1 cellular context compared by ENCODE assay signal in the genomic region with DNA sequence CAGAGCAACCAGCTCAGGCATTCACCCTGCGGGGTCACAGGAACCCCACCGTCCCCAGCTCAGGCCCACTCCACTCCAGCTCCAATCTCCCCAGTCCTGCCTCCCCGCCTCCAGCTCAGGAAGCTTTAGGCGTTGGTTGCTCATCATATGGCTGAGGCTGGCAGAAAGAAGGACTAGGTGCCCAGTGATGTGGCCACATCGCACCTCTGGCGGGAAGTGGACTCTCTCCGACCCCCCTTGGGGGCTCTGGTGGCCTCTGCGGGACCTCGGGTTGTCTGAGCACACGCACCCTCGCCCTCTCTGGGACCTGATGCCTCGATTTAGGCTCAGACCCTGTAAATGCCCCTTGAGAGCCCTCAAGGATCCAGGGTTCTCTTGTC.
TF ChIP-seq lines count a peak whose summit lies in the region.

No MANE protein-coding gene starts in this region.

TF ChIP-seq in HepG2, 621 proteins besides CTCF, POLR2A, EP300 and RAD21:
- no peak for TF ChIP-seq NRL (CRISPR knock-in tag; IDR thresholded peaks at IDR 0.05; ENCODE audit: borderline replicate concordance)
- TF ChIP-seq, protein P1, sequence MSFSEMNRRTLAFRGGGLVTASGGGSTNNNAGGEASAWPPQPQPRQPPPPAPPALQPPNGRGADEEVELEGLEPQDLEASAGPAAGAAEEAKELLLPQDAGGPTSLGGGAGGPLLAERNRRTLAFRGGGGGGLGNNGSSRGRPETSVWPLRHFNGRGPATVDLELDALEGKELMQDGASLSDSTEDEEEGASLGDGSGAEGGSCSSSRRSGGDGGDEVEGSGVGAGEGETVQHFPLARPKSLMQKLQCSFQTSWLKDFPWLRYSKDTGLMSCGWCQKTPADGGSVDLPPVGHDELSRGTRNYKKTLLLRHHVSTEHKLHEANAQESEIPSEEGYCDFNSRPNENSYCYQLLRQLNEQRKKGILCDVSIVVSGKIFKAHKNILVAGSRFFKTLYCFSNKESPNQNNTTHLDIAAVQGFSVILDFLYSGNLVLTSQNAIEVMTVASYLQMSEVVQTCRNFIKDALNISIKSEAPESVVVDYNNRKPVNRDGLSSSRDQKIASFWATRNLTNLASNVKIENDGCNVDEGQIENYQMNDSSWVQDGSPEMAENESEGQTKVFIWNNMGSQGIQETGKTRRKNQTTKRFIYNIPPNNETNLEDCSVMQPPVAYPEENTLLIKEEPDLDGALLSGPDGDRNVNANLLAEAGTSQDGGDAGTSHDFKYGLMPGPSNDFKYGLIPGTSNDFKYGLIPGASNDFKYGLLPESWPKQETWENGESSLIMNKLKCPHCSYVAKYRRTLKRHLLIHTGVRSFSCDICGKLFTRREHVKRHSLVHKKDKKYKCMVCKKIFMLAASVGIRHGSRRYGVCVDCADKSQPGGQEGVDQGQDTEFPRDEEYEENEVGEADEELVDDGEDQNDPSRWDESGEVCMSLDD (CRISPR knock-in tag; IDR thresholded peaks at IDR 0.05; ENCODE audit: borderline replicate concordance): no peak
- TF ChIP-seq, protein P2, sequence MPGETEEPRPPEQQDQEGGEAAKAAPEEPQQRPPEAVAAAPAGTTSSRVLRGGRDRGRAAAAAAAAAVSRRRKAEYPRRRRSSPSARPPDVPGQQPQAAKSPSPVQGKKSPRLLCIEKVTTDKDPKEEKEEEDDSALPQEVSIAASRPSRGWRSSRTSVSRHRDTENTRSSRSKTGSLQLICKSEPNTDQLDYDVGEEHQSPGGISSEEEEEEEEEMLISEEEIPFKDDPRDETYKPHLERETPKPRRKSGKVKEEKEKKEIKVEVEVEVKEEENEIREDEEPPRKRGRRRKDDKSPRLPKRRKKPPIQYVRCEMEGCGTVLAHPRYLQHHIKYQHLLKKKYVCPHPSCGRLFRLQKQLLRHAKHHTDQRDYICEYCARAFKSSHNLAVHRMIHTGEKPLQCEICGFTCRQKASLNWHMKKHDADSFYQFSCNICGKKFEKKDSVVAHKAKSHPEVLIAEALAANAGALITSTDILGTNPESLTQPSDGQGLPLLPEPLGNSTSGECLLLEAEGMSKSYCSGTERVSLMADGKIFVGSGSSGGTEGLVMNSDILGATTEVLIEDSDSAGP (CRISPR knock-in tag; IDR thresholded peaks at IDR 0.05; ENCODE audit: borderline replicate concordance): 0 out of 2 replicates have a peak, but pooled peaks have one; percentile 34
- TF ChIP-seq PAF1 (CRISPR knock-in tag; IDR thresholded peaks at IDR 0.05): no peak
- peak; percentile 30; the same call in 1 of the 2 replicates for TF ChIP-seq KDM5B (CRISPR knock-in tag; IDR thresholded peaks at IDR 0.05; ENCODE audit: borderline replicate concordance)
- TF ChIP-seq HES4 (CRISPR knock-in tag; IDR thresholded peaks at IDR 0.05; ENCODE audit: borderline replicate concordance): no peak
- TF ChIP-seq, protein P3, sequence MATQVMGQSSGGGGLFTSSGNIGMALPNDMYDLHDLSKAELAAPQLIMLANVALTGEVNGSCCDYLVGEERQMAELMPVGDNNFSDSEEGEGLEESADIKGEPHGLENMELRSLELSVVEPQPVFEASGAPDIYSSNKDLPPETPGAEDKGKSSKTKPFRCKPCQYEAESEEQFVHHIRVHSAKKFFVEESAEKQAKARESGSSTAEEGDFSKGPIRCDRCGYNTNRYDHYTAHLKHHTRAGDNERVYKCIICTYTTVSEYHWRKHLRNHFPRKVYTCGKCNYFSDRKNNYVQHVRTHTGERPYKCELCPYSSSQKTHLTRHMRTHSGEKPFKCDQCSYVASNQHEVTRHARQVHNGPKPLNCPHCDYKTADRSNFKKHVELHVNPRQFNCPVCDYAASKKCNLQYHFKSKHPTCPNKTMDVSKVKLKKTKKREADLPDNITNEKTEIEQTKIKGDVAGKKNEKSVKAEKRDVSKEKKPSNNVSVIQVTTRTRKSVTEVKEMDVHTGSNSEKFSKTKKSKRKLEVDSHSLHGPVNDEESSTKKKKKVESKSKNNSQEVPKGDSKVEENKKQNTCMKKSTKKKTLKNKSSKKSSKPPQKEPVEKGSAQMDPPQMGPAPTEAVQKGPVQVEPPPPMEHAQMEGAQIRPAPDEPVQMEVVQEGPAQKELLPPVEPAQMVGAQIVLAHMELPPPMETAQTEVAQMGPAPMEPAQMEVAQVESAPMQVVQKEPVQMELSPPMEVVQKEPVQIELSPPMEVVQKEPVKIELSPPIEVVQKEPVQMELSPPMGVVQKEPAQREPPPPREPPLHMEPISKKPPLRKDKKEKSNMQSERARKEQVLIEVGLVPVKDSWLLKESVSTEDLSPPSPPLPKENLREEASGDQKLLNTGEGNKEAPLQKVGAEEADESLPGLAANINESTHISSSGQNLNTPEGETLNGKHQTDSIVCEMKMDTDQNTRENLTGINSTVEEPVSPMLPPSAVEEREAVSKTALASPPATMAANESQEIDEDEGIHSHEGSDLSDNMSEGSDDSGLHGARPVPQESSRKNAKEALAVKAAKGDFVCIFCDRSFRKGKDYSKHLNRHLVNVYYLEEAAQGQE (IDR thresholded peaks at IDR 0.05; ENCODE audit: borderline replicate concordance in 1 of 2, low read depth in 1 of 2, low read length in 2 of 2): no peak
- TF ChIP-seq ZFX (CRISPR knock-in tag; IDR thresholded peaks at IDR 0.05; ENCODE audit: low read depth): 0 out of 2 replicates have a peak, but pooled peaks have one; percentile 9
- no peak for TF ChIP-seq MTF2 (CRISPR knock-in tag; IDR thresholded peaks at IDR 0.05; ENCODE audit: borderline replicate concordance)
- TF ChIP-seq, protein P4, sequence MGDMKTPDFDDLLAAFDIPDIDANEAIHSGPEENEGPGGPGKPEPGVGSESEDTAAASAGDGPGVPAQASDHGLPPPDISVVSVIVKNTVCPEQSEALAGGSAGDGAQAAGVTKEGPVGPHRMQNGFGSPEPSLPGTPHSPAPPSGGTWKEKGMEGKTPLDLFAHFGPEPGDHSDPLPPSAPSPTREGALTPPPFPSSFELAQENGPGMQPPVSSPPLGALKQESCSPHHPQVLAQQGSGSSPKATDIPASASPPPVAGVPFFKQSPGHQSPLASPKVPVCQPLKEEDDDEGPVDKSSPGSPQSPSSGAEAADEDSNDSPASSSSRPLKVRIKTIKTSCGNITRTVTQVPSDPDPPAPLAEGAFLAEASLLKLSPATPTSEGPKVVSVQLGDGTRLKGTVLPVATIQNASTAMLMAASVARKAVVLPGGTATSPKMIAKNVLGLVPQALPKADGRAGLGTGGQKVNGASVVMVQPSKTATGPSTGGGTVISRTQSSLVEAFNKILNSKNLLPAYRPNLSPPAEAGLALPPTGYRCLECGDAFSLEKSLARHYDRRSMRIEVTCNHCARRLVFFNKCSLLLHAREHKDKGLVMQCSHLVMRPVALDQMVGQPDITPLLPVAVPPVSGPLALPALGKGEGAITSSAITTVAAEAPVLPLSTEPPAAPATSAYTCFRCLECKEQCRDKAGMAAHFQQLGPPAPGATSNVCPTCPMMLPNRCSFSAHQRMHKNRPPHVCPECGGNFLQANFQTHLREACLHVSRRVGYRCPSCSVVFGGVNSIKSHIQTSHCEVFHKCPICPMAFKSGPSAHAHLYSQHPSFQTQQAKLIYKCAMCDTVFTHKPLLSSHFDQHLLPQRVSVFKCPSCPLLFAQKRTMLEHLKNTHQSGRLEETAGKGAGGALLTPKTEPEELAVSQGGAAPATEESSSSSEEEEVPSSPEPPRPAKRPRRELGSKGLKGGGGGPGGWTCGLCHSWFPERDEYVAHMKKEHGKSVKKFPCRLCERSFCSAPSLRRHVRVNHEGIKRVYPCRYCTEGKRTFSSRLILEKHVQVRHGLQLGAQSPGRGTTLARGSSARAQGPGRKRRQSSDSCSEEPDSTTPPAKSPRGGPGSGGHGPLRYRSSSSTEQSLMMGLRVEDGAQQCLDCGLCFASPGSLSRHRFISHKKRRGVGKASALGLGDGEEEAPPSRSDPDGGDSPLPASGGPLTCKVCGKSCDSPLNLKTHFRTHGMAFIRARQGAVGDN (CRISPR knock-in tag; IDR thresholded peaks at IDR 0.05): 0 out of 2 replicates have a peak, but pooled peaks have one; percentile 25
- TF ChIP-seq REXO4 (CRISPR knock-in tag; IDR thresholded peaks at IDR 0.05; ENCODE audit: borderline replicate concordance): no peak
- TF ChIP-seq, protein P5, sequence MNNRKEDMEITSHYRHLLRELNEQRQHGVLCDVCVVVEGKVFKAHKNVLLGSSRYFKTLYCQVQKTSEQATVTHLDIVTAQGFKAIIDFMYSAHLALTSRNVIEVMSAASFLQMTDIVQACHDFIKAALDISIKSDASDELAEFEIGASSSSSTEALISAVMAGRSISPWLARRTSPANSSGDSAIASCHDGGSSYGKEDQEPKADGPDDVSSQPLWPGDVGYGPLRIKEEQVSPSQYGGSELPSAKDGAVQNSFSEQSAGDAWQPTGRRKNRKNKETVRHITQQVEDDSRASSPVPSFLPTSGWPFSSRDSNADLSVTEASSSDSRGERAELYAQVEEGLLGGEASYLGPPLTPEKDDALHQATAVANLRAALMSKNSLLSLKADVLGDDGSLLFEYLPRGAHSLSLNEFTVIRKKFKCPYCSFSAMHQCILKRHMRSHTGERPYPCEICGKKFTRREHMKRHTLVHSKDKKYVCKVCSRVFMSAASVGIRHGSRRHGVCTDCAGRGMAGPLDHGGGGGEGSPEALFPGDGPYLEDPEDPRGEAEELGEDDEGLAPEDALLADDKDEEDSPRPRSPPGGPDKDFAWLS (CRISPR knock-in tag; IDR thresholded peaks at IDR 0.05; ENCODE audit: borderline replicate concordance): no peak
- no peak for TF ChIP-seq NCOA2 (CRISPR knock-in tag; IDR thresholded peaks at IDR 0.05)
- TF ChIP-seq SMAD9 (CRISPR knock-in tag; IDR thresholded peaks at IDR 0.05): no peak
- TF ChIP-seq PHB2 (IDR thresholded peaks at IDR 0.05; ENCODE audit: partially characterized antibody): no peak
- peak; percentile 65; the same call in 1 of the 2 replicates for TF ChIP-seq MTA1 (CRISPR knock-in tag; IDR thresholded peaks at IDR 0.05; ENCODE audit: borderline replicate concordance)
- TF ChIP-seq TGIF2 (CRISPR knock-in tag; IDR thresholded peaks at IDR 0.05): no peak
- no peak for TF ChIP-seq ELF4 (CRISPR knock-in tag; IDR thresholded peaks at IDR 0.05; ENCODE audit: borderline replicate concordance)
- TF ChIP-seq HMG20B (CRISPR knock-in tag; conservative IDR thresholded peaks at IDR 0.05): no peak
- TF ChIP-seq DR1 (CRISPR knock-in tag; IDR thresholded peaks at IDR 0.05): no peak
- TF ChIP-seq ASH2L (IDR thresholded peaks at IDR 0.05; ENCODE audit: insufficient read length, low read depth, low read length): no peak
- TF ChIP-seq IKZF1 (IDR thresholded peaks at IDR 0.05): no peak
- TF ChIP-seq ZNF468 (CRISPR knock-in tag; IDR thresholded peaks at IDR 0.05): no peak
- TF ChIP-seq MATR3 (CRISPR knock-in tag; IDR thresholded peaks at IDR 0.05): no peak
- 0 out of 2 replicates have a peak, but pooled peaks have one; percentile 57 for TF ChIP-seq PRMT3 (CRISPR knock-in tag; IDR thresholded peaks at IDR 0.05; ENCODE audit: borderline replicate concordance, low read depth)
- TF ChIP-seq ZNF431 (CRISPR knock-in tag; IDR thresholded peaks at IDR 0.05; ENCODE audit: borderline replicate concordance, low read depth): no peak
- no peak for TF ChIP-seq ZNF329 (CRISPR knock-in tag; IDR thresholded peaks at IDR 0.05; ENCODE audit: low read depth)
- TF ChIP-seq ZNF343 (CRISPR knock-in tag; IDR thresholded peaks at IDR 0.05): no peak
- TF ChIP-seq CAMTA2 (CRISPR knock-in tag; IDR thresholded peaks at IDR 0.05; ENCODE audit: borderline replicate concordance): no peak
- TF ChIP-seq ZNF350 (CRISPR knock-in tag; IDR thresholded peaks at IDR 0.05; ENCODE audit: borderline replicate concordance, low read depth): no peak
- TF ChIP-seq HOXA5 (CRISPR knock-in tag; IDR thresholded peaks at IDR 0.05): no peak
- TF ChIP-seq MAFF (IDR thresholded peaks at IDR 0.05; ENCODE audit: low read depth, low read length): no peak
- no peak for TF ChIP-seq SRY (CRISPR knock-in tag; IDR thresholded peaks at IDR 0.05)
- no peak for TF ChIP-seq SP140L (CRISPR knock-in tag; IDR thresholded peaks at IDR 0.05; ENCODE audit: borderline replicate concordance)
- no peak for TF ChIP-seq ZZZ3 (CRISPR knock-in tag; IDR thresholded peaks at IDR 0.05; ENCODE audit: borderline replicate concordance)
- TF ChIP-seq ZNF232 (CRISPR knock-in tag; IDR thresholded peaks at IDR 0.05; ENCODE audit: borderline replicate concordance): no peak
- TF ChIP-seq, protein P6, sequence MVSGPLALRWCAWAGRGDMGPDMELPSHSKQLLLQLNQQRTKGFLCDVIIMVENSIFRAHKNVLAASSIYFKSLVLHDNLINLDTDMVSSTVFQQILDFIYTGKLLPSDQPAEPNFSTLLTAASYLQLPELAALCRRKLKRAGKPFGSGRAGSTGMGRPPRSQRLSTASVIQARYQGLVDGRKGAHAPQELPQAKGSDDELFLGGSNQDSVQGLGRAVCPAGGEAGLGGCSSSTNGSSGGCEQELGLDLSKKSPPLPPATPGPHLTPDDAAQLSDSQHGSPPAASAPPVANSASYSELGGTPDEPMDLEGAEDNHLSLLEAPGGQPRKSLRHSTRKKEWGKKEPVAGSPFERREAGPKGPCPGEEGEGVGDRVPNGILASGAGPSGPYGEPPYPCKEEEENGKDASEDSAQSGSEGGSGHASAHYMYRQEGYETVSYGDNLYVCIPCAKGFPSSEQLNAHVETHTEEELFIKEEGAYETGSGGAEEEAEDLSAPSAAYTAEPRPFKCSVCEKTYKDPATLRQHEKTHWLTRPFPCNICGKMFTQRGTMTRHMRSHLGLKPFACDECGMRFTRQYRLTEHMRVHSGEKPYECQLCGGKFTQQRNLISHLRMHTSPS (CRISPR knock-in tag; IDR thresholded peaks at IDR 0.05; ENCODE audit: low read depth): no peak
- TF ChIP-seq NR1H2 (CRISPR knock-in tag; IDR thresholded peaks at IDR 0.05; ENCODE audit: borderline replicate concordance, low read depth): no peak
- TF ChIP-seq CBX2 (IDR thresholded peaks at IDR 0.05; ENCODE audit: low read depth, low read length): no peak
- TF ChIP-seq CBX2 (CRISPR knock-in tag; IDR thresholded peaks at IDR 0.05; ENCODE audit: low read depth): no peak
- TF ChIP-seq ZNF430 (CRISPR knock-in tag; IDR thresholded peaks at IDR 0.05): no peak
- TF ChIP-seq ATF1 (CRISPR knock-in tag; IDR thresholded peaks at IDR 0.05): no peak
- TF ChIP-seq RFX3 (CRISPR knock-in tag; IDR thresholded peaks at IDR 0.05): no peak
